10 cellular contexts compared by ENCODE assay signal in genomic region chr14:73238941-73239340, GRCh38. TPM values are rescaled to one million over a fixed set of nuclear protein-coding genes. Genes with fewer than 3 reads are reported as not detected.
DNase-seq lines count a peak whose midpoint lies in the region; ATAC-seq and TF ChIP-seq lines count a peak whose summit lies in the region.
"Had no signal": no experiment of that assay in that cellular context is flagged by ENCODE, and none has a peak within 500 bp of the region (broad histone marks: within the 10 kb centered on the region; RNA-seq: fewer than 3 reads in every experiment).

No MANE protein-coding gene starts in this region.

- TF ChIP-seq CTCF in RWPE1 (conservative IDR thresholded peaks at IDR 0.05; ENCODE audit: low read depth) (no peak), foreskin keratinocyte (conservative IDR thresholded peaks at IDR 0.05) (no peak)

- intact Hi-C loops in sciatic nerve (cut with DNase I): no loop called here

- DNase-seq in GM23248 (no peak), RWPE1 (ENCODE audit: low spot score) (no peak), foreskin keratinocyte (no peak), sciatic nerve (ENCODE audit: low spot score) (no peak), NCI-H1048 (lab: John Stamatoyannopoulos, UW) (no peak), NCI-H524 (lab: John Stamatoyannopoulos, UW) (no peak), UCSD-AML1 (lab: John Stamatoyannopoulos, UW; ENCODE audit: unreplicated experiment) (no peak)
- DNase-seq: stimulated activated CD8-positive, alpha-beta memory T cell treated with anti-CD3 and anti-CD28 coated beads, Interleukin-4, amount 100 ng/mL, for 48 hours had no signal

- H3K79me2 ChIP-seq in GM23248 (ENCODE audit: insufficient read depth): no peaks in the 10 kb centered on the region

- 0 out of 2 replicates have a peak overlapping the region, but pooled peaks have one; percentile 57 for H3K4me3 ChIP-seq in GM23248

- H3K27ac ChIP-seq in GM23248 (no peak overlapping the region), RWPE1 (peak overlapping the region; percentile 57), foreskin keratinocyte (no peak overlapping the region)
- H3K27ac ChIP-seq: KMS-11 had no signal

- ATAC-seq in foreskin keratinocyte (peak; percentile 12), sciatic nerve (peak; percentile 48), HG03139 (IDR thresholded peaks at IDR 0.05; ENCODE audit: unreplicated experiment) (no peak)

- no peaks in the 10 kb centered on the region for H3K36me3 ChIP-seq in GM23248 (ENCODE audit: low read depth)

- H3F3A ChIP-seq in GM23248 (ENCODE audit: insufficient read depth): peaks cover 12% of the 10 kb centered on the region

- CTCF ChIA-PET in RWPE1 (lab: Yijun Ruan, JAX): interaction anchor here (0.5 kb wide), 1 partner anchor 543 kb away, joined by 3 read pairs; no protein-coding TSS in a partner anchor

- in situ Hi-C loops in GM23248 (cut with MboI): no loop called here

- H3K4me2 ChIP-seq in GM23248 (ENCODE audit: unreplicated experiment): peak overlapping the region; percentile 81
- H3K4me2 ChIP-seq: KMS-11 had no signal

- H3K4me1 ChIP-seq in GM23248 (ENCODE audit: insufficient read depth): peaks cover 17% of the 10 kb centered on the region
- peaks cover 14% of the 10 kb centered on the region for H3K4me1 ChIP-seq in foreskin keratinocyte

- H3K27me3 ChIP-seq in GM23248 (replicated peaks; ENCODE audit: insufficient read depth): peaks cover 41% of the 10 kb centered on the region
- peaks cover 68% of the 10 kb centered on the region for H3K27me3 ChIP-seq in foreskin keratinocyte

- no peaks in the 10 kb centered on the region for H3K9me2 ChIP-seq in GM23248 (ENCODE audit: insufficient read depth)

- H3K9ac ChIP-seq in GM23248: no peak overlapping the region
- H3K9ac ChIP-seq: KMS-11 had no signal

- H3K9me3 ChIP-seq in GM23248 (ENCODE audit: low read depth): no peaks in the 10 kb centered on the region

- 47 to 60% methylated on average over 11 of the region's 11 CpGs for WGBS in GM23248 (ENCODE audit: low coverage in 1 of 2, low lambda C conversion rate in 2 of 2, missing lambda C conversion rate in 2 of 2), 2 experiments

- POLR2A ChIA-PET in RWPE1 (lab: Yijun Ruan, JAX; ENCODE audit: low non-redundant PET): no interaction called here

- H2AFZ ChIP-seq in GM23248: no peak overlapping the region

- no peaks in the 10 kb centered on the region for H4K20me1 ChIP-seq in GM23248 (ENCODE audit: insufficient read depth)

RNA-seq across cellular contexts. Expression of gene PAPLN, which starts 1.6 kb away (rescaled TPM):
- 0.22 and 1.0 TPM in 2 replicates for total RNA-seq in GM23248 (2014; rRNA removed; shearing (Covaris generic))
- polyA plus RNA-seq in GM23248 (2016; fragmentation: Nextera tagmentation; extraction: Ambion mirVana) (0.51 and 0.98 TPM in 2 replicates), foreskin keratinocyte (1.2 and 2.3 TPM in 2 replicates)
- total RNA-seq in foreskin keratinocyte (2.0 and 3.9 TPM in 2 replicates), sciatic nerve (115 TPM)

Comparison
In these comparisons a context has a peak if more than half of its experiments do, and no peak if none do; other contexts are left out.
1. RNA of gene PAPLN, which starts 1.6 kb away (total RNA-seq): 115 TPM in sciatic nerve (single experiment); 2.0 to 3.9 TPM in foreskin keratinocyte and 0.22 to 1.0 TPM in GM23248; every median in the first group is over 10 times any median in the second.